ENCODE assay signal across 19 cellular contexts in the genomic region with DNA sequence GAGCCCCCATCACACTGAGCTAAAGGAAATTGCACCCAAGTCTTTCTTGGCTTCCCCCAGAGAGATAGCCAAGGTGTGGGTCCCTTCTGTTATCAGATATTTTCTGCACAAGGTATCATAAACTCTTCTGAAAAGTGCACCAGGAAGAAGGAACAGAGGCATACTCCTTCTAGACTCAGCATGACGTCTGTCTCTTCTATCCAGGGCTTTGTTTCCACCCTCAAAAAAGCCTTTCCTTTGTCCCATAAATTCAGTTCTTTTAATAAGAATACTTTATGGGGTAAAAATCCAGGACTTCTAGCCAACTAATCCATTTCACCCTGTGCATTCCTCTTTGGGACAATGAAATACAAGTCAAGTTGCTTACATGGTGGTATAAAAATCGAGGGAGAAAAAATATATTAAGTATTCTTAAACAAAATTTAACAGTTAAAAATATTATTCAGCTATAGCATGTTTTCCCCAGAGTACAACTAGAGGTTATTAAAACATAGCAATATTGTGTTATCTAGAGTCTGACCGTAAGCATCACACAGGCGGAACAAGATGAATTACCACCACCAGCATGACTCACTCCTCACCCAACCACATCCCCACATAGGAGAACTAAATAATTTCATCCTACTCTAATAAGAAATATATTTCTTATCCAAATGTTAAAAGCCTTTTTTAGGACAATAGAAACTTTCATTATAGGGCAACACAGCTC.
DNase-seq lines count a peak whose midpoint lies in the region; ATAC-seq and TF ChIP-seq lines count a peak whose summit lies in the region.
"Had no signal": no experiment of that assay in that cellular context is flagged by ENCODE, and none has a peak within 500 bp of the region (broad histone marks: within the 10 kb centered on the region; RNA-seq: fewer than 3 reads in every experiment).

No MANE protein-coding gene starts in this region.

- no peak overlapping the region for H3K4me3 Mint-ChIP-seq in activated CD8-positive, alpha-beta T cell treated with anti-CD3 and anti-CD28 coated beads, Interleukin-2, amount 10 ng/mL, durations not matched to agents 7 days and 5 days
- H3K4me3 Mint-ChIP-seq: GM23338, T-helper 17 cell had no signal

- H3K9me3 Mint-ChIP-seq in activated CD8-positive, alpha-beta T cell treated with anti-CD3 and anti-CD28 coated beads, Interleukin-2, amount 10 ng/mL, durations not matched to agents 7 days and 5 days (ENCODE audit: insufficient read depth), result no peaks in the 10 kb centered on the region

- no peak for TF ChIP-seq CTCF in cardiac fibroblast (IDR thresholded peaks at IDR 0.05; ENCODE audit: low read depth, low read length)

- POLR2A ChIA-PET in activated CD8-positive, alpha-beta T cell treated with anti-CD3 and anti-CD28 coated beads, Interleukin-2, amount 10 ng/mL, durations not matched to agents 7 days and 5 days (lab: Charles Lee), result no interaction called here

- H3K27me3 Mint-ChIP-seq in activated CD8-positive, alpha-beta T cell treated with anti-CD3 and anti-CD28 coated beads, Interleukin-2, amount 10 ng/mL, durations not matched to agents 7 days and 5 days (ENCODE audit: low read depth), result no peaks in the 10 kb centered on the region
- H3K27me3 Mint-ChIP-seq: T-helper 17 cell had no signal

- H3K27ac Mint-ChIP-seq in activated CD8-positive, alpha-beta T cell treated with anti-CD3 and anti-CD28 coated beads, Interleukin-2, amount 10 ng/mL, durations not matched to agents 7 days and 5 days, result no peak overlapping the region
- H3K27ac Mint-ChIP-seq: GM23338, T-helper 17 cell had no signal

- ATAC-seq in activated CD8-positive, alpha-beta T cell treated with anti-CD3 and anti-CD28 coated beads, Interleukin-2, amount 10 ng/mL, durations not matched to agents 7 days and 5 days, result no peak
- ATAC-seq: GM23338, psoas muscle, T-helper 17 cell had no signal

- CTCF ChIA-PET in activated CD8-positive, alpha-beta T cell treated with anti-CD3 and anti-CD28 coated beads, Interleukin-2, amount 10 ng/mL, durations not matched to agents 7 days and 5 days (lab: Charles Lee), result no interaction called here

- no peak overlapping the region for H3K4me3 ChIP-seq in cardiac fibroblast (replicated peaks in 1 of 2; ENCODE audit: low read depth in 2 of 2, low read length in 2 of 2)
- H3K4me3 ChIP-seq: cardiac muscle cell, GM23338, PC-9, psoas muscle had no signal

- peak; percentile 13 to 29 for DNase-seq in AML-193 (lab: John Stamatoyannopoulos, UW)
- peak; percentile 73 for DNase-seq in NOMO-1 treated with DMSO at 0.1 percent for 48 hours (lab: John Stamatoyannopoulos, UW; ENCODE audit: unreplicated experiment)
- peak; percentile 67 to 80 for DNase-seq in cardiac fibroblast (ENCODE audit: low read depth in 2 of 2)
- peak; percentile 48 for DNase-seq in myocyte (ENCODE audit: low read depth)
- no peak for DNase-seq in NK-92 treated with Interleukin-12 subunit alpha and Interleukin-12 subunit beta, amount 100 ng/mL, for 24 hours (lab: John Stamatoyannopoulos, UW)
- DNase-seq in activated CD8-positive, alpha-beta T cell treated with anti-CD3 and anti-CD28 coated beads, Interleukin-2, amount 10 ng/mL, durations not matched to agents 7 days and 5 days, result no peak
- no peak for DNase-seq in CD1c-positive myeloid dendritic cell (ENCODE audit: extremely low spot score)
- no peak for DNase-seq in DMS79 (lab: John Stamatoyannopoulos, UW)
- DNase-seq: activated CD4-positive, alpha-beta T cell treated with anti-CD3 and anti-CD28 coated beads, Interleukin-2, amount 50 U/mL, for 4 hours; activated effector memory CD4-positive, alpha-beta T cell treated with Interleukin-2 at 50 U/mL for 16 hours; BE2C; NCI-H2171; PC-9; psoas muscle; stimulated activated CD4-positive, alpha-beta T cell treated with anti-CD3 and anti-CD28 coated beads, Interleukin-4, amount 100 ng/mL, for 4 hours; stimulated activated naive CD4-positive, alpha-beta T cell treated with Interleukin-2 at 50 U/mL for 16 hours; T-helper 17 cell had no signal

- H3K4me1 Mint-ChIP-seq in activated CD8-positive, alpha-beta T cell treated with anti-CD3 and anti-CD28 coated beads, Interleukin-2, amount 10 ng/mL, durations not matched to agents 7 days and 5 days (ENCODE audit: low read depth), result no peaks in the 10 kb centered on the region
- H3K4me1 Mint-ChIP-seq: T-helper 17 cell had no signal

- H3K36me3 Mint-ChIP-seq in activated CD8-positive, alpha-beta T cell treated with anti-CD3 and anti-CD28 coated beads, Interleukin-2, amount 10 ng/mL, durations not matched to agents 7 days and 5 days (ENCODE audit: low read depth), result no peaks in the 10 kb centered on the region

Comparison
In these comparisons a context has a peak if more than half of its experiments do, and no peak if none do; other contexts are left out.
1. DNase-seq: peak in AML-193 (2 of 2), NOMO-1 treated with DMSO at 0.1 percent for 48 hours (single experiment), cardiac fibroblast (2 of 2) and myocyte (single experiment); none in NK-92 treated with Interleukin-12 subunit alpha and Interleukin-12 subunit beta, amount 100 ng/mL, for 24 hours (single experiment), activated CD8-positive, alpha-beta T cell treated with anti-CD3 and anti-CD28 coated beads, Interleukin-2, amount 10 ng/mL, durations not matched to agents 7 days and 5 days (single experiment), CD1c-positive myeloid dendritic cell (single experiment) and DMS79 (single experiment).